ENCODE assay signal across 1 cellular context in the genomic region with DNA sequence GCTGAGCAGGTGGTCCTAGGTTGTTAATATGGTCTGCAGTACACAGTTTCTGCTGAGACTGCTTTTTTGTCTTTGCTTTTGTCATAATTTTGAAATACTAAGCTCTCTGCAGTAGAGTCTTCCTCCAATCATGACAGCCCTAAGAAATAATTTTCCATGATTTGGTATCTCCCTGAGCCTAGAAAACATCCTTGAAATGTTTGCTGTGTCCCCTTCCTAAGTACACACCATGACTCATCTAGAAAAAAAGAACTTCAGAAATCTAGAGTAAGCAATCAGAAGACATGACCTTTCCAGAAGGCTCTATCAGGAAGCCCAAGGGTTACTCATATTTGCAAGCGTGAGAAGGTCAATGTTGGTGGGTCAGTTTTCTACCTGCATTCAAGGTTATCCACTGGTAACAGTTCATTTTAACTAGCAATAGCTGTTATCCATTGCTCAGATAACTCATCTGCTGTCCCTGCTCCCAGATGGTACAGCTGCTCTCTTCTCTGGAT.
TF ChIP-seq lines count a peak whose summit lies in the region.

No MANE protein-coding gene starts in this region.

TF ChIP-seq in HepG2, 621 proteins besides CTCF, POLR2A, EP300 and RAD21 (continued from another document and continues in another):
- TF ChIP-seq, protein P1, sequence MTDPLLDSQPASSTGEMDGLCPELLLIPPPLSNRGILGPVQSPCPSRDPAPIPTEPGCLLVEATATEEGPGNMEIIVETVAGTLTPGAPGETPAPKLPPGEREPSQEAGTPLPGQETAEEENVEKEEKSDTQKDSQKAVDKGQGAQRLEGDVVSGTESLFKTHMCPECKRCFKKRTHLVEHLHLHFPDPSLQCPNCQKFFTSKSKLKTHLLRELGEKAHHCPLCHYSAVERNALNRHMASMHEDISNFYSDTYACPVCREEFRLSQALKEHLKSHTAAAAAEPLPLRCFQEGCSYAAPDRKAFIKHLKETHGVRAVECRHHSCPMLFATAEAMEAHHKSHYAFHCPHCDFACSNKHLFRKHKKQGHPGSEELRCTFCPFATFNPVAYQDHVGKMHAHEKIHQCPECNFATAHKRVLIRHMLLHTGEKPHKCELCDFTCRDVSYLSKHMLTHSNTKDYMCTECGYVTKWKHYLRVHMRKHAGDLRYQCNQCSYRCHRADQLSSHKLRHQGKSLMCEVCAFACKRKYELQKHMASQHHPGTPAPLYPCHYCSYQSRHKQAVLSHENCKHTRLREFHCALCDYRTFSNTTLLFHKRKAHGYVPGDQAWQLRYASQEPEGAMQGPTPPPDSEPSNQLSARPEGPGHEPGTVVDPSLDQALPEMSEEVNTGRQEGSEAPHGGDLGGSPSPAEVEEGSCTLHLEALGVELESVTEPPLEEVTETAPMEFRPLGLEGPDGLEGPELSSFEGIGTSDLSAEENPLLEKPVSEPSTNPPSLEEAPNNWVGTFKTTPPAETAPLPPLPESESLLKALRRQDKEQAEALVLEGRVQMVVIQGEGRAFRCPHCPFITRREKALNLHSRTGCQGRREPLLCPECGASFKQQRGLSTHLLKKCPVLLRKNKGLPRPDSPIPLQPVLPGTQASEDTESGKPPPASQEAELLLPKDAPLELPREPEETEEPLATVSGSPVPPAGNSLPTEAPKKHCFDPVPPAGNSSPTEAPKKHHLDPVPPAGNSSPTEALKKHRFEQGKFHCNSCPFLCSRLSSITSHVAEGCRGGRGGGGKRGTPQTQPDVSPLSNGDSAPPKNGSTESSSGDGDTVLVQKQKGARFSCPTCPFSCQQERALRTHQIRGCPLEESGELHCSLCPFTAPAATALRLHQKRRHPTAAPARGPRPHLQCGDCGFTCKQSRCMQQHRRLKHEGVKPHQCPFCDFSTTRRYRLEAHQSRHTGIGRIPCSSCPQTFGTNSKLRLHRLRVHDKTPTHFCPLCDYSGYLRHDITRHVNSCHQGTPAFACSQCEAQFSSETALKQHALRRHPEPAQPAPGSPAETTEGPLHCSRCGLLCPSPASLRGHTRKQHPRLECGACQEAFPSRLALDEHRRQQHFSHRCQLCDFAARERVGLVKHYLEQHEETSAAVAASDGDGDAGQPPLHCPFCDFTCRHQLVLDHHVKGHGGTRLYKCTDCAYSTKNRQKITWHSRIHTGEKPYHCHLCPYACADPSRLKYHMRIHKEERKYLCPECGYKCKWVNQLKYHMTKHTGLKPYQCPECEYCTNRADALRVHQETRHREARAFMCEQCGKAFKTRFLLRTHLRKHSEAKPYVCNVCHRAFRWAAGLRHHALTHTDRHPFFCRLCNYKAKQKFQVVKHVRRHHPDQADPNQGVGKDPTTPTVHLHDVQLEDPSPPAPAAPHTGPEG (CRISPR knock-in tag; IDR thresholded peaks at IDR 0.05): no peak
- no peak for TF ChIP-seq KDM3A (CRISPR knock-in tag; IDR thresholded peaks at IDR 0.05; ENCODE audit: low read depth)
- TF ChIP-seq ZNF652 (CRISPR knock-in tag; IDR thresholded peaks at IDR 0.05; ENCODE audit: borderline replicate concordance, low read depth): peak; percentile 56; the same call in 1 of the 2 replicates
- no peak for TF ChIP-seq ZNF34 (CRISPR knock-in tag; IDR thresholded peaks at IDR 0.05; ENCODE audit: borderline replicate concordance)
- TF ChIP-seq NR2F6 (IDR thresholded peaks at IDR 0.05): peak; percentile 92
- peak; percentile 88 for TF ChIP-seq NR2F6 (CRISPR knock-in tag; IDR thresholded peaks at IDR 0.05)
- no peak for TF ChIP-seq REPIN1 (CRISPR knock-in tag; IDR thresholded peaks at IDR 0.05; ENCODE audit: borderline replicate concordance, low read depth)
- no peak for TF ChIP-seq ZNF224 (CRISPR knock-in tag; IDR thresholded peaks at IDR 0.05)
- no peak for TF ChIP-seq THAP11 (CRISPR knock-in tag; IDR thresholded peaks at IDR 0.05)
- TF ChIP-seq ELF3 (CRISPR knock-in tag; IDR thresholded peaks at IDR 0.05): no peak
- TF ChIP-seq, protein P2, sequence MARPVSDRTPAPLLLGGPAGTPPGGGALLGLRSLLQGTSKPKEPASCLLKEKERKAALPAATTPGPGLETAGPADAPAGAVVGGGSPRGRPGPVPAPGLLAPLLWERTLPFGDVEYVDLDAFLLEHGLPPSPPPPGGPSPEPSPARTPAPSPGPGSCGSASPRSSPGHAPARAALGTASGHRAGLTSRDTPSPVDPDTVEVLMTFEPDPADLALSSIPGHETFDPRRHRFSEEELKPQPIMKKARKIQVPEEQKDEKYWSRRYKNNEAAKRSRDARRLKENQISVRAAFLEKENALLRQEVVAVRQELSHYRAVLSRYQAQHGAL (CRISPR knock-in tag; IDR thresholded peaks at IDR 0.05; ENCODE audit: not compliant biosample characterization): no peak
- TF ChIP-seq NFYB (CRISPR knock-in tag; IDR thresholded peaks at IDR 0.05): no peak
- peak; percentile 40; the same call in 1 of the 2 replicates for TF ChIP-seq HOXA3 (CRISPR knock-in tag; IDR thresholded peaks at IDR 0.05)
- peak; percentile 38; the same call in 1 of the 2 replicates for TF ChIP-seq ZNF605 (CRISPR knock-in tag; IDR thresholded peaks at IDR 0.05)
- TF ChIP-seq, protein P3, sequence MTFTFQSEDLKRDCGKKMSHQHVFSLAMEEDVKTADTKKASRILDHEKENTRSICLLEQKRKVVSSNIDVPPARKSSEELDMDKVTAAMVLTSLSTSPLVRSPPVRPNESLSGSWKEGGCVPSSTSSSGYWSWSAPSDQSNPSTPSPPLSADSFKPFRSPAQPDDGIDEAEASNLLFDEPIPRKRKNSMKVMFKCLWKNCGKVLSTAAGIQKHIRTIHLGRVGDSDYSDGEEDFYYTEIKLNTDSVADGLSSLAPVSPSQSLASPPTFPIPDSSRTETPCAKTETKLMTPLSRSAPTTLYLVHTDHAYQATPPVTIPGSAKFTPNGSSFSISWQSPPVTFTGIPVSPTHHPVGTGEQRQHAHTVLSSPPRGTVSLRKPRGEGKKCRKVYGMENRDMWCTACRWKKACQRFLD (CRISPR knock-in tag; IDR thresholded peaks at IDR 0.05; ENCODE audit: borderline replicate concordance): no peak
- no peak for TF ChIP-seq RAD51 (IDR thresholded peaks at IDR 0.05; ENCODE audit: borderline replicate concordance)
- TF ChIP-seq, protein P4, sequence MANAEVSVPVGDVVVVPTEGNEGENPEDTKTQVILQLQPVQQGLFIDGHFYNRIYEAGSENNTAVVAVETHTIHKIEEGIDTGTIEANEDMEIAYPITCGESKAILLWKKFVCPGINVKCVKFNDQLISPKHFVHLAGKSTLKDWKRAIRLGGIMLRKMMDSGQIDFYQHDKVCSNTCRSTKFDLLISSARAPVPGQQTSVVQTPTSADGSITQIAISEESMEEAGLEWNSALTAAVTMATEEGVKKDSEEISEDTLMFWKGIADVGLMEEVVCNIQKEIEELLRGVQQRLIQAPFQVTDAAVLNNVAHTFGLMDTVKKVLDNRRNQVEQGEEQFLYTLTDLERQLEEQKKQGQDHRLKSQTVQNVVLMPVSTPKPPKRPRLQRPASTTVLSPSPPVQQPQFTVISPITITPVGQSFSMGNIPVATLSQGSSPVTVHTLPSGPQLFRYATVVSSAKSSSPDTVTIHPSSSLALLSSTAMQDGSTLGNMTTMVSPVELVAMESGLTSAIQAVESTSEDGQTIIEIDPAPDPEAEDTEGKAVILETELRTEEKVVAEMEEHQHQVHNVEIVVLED (CRISPR knock-in tag; IDR thresholded peaks at IDR 0.05; ENCODE audit: borderline replicate concordance): no peak
- TF ChIP-seq TOE1 (CRISPR knock-in tag; IDR thresholded peaks at IDR 0.05): no peak
- TF ChIP-seq ZSCAN29 (CRISPR knock-in tag; conservative IDR thresholded peaks at IDR 0.05): no peak
- TF ChIP-seq ZNF75D (CRISPR knock-in tag; IDR thresholded peaks at IDR 0.05; ENCODE audit: borderline replicate concordance): no peak
- TF ChIP-seq NONO (IDR thresholded peaks at IDR 0.05): no peak
- TF ChIP-seq NONO (CRISPR knock-in tag; conservative IDR thresholded peaks at IDR 0.05): no peak
- no peak for TF ChIP-seq SIX1 (CRISPR knock-in tag; IDR thresholded peaks at IDR 0.05; ENCODE audit: borderline replicate concordance)
- no peak for TF ChIP-seq TBL1XR1 (IDR thresholded peaks at IDR 0.05; ENCODE audit: borderline replicate concordance, low read length, partially characterized antibody)
- TF ChIP-seq ZNF550 (CRISPR knock-in tag; IDR thresholded peaks at IDR 0.05; ENCODE audit: borderline replicate concordance): no peak
- TF ChIP-seq ZNF460 (CRISPR knock-in tag; IDR thresholded peaks at IDR 0.05; ENCODE audit: borderline replicate concordance): no peak
- no peak for TF ChIP-seq ZFP62 (CRISPR knock-in tag; IDR thresholded peaks at IDR 0.05)
- no peak for TF ChIP-seq ZNF766 (CRISPR knock-in tag; IDR thresholded peaks at IDR 0.05; ENCODE audit: borderline replicate concordance)
- no peak for TF ChIP-seq TCF7L2 (IDR thresholded peaks at IDR 0.05; ENCODE audit: low read depth, low read length)
- no peak for TF ChIP-seq ATF7 (IDR thresholded peaks at IDR 0.05)
- no peak for TF ChIP-seq ATF7 (CRISPR knock-in tag; IDR thresholded peaks at IDR 0.05)
- TF ChIP-seq HDAC1 (CRISPR knock-in tag; IDR thresholded peaks at IDR 0.05): peak; percentile 28; the same call in 1 of the 2 replicates
- no peak for TF ChIP-seq YEATS2 (CRISPR knock-in tag; IDR thresholded peaks at IDR 0.05; ENCODE audit: borderline replicate concordance)
- peak; percentile 89; the same call in 1 of the 2 replicates for TF ChIP-seq HMG20B (CRISPR knock-in tag; conservative IDR thresholded peaks at IDR 0.05)
- TF ChIP-seq MTA3 (CRISPR knock-in tag; IDR thresholded peaks at IDR 0.05): no peak
- TF ChIP-seq GPN1 (CRISPR knock-in tag; IDR thresholded peaks at IDR 0.05; ENCODE audit: borderline replicate concordance): no peak
- no peak for TF ChIP-seq HNRNPL (IDR thresholded peaks at IDR 0.05; ENCODE audit: low read depth, low read length)
- TF ChIP-seq KLF15 (CRISPR knock-in tag; IDR thresholded peaks at IDR 0.05; ENCODE audit: borderline replicate concordance): no peak; the same call in 1 of the 2 replicates
- no peak for TF ChIP-seq ZNF256 (CRISPR knock-in tag; conservative IDR thresholded peaks at IDR 0.05)
- TF ChIP-seq GTF3A (CRISPR knock-in tag; conservative IDR thresholded peaks at IDR 0.05): no peak
- TF ChIP-seq, protein P5, sequence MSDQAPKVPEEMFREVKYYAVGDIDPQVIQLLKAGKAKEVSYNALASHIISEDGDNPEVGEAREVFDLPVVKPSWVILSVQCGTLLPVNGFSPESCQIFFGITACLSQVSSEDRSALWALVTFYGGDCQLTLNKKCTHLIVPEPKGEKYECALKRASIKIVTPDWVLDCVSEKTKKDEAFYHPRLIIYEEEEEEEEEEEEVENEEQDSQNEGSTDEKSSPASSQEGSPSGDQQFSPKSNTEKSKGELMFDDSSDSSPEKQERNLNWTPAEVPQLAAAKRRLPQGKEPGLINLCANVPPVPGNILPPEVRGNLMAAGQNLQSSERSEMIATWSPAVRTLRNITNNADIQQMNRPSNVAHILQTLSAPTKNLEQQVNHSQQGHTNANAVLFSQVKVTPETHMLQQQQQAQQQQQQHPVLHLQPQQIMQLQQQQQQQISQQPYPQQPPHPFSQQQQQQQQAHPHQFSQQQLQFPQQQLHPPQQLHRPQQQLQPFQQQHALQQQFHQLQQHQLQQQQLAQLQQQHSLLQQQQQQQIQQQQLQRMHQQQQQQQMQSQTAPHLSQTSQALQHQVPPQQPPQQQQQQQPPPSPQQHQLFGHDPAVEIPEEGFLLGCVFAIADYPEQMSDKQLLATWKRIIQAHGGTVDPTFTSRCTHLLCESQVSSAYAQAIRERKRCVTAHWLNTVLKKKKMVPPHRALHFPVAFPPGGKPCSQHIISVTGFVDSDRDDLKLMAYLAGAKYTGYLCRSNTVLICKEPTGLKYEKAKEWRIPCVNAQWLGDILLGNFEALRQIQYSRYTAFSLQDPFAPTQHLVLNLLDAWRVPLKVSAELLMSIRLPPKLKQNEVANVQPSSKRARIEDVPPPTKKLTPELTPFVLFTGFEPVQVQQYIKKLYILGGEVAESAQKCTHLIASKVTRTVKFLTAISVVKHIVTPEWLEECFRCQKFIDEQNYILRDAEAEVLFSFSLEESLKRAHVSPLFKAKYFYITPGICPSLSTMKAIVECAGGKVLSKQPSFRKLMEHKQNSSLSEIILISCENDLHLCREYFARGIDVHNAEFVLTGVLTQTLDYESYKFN (CRISPR knock-in tag; conservative IDR thresholded peaks at IDR 0.05): peak; percentile 68
- TF ChIP-seq CEBPG (CRISPR knock-in tag; IDR thresholded peaks at IDR 0.05): no peak
- TF ChIP-seq, protein P6, sequence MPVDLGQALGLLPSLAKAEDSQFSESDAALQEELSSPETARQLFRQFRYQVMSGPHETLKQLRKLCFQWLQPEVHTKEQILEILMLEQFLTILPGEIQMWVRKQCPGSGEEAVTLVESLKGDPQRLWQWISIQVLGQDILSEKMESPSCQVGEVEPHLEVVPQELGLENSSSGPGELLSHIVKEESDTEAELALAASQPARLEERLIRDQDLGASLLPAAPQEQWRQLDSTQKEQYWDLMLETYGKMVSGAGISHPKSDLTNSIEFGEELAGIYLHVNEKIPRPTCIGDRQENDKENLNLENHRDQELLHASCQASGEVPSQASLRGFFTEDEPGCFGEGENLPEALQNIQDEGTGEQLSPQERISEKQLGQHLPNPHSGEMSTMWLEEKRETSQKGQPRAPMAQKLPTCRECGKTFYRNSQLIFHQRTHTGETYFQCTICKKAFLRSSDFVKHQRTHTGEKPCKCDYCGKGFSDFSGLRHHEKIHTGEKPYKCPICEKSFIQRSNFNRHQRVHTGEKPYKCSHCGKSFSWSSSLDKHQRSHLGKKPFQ (CRISPR knock-in tag; IDR thresholded peaks at IDR 0.05; ENCODE audit: insufficient replicate concordance): no peak
- no peak for TF ChIP-seq STAT5B (CRISPR knock-in tag; IDR thresholded peaks at IDR 0.05)
- no peak for TF ChIP-seq SMYD3 (CRISPR knock-in tag; IDR thresholded peaks at IDR 0.05)
- TF ChIP-seq ESRRA (CRISPR knock-in tag; IDR thresholded peaks at IDR 0.05; ENCODE audit: low read depth): 0 out of 2 replicates have a peak, but pooled peaks have one; percentile 45
- no peak for TF ChIP-seq POLR2G (IDR thresholded peaks at IDR 0.05; ENCODE audit: low read depth, low read length)
- TF ChIP-seq DNMT3B (CRISPR knock-in tag; conservative IDR thresholded peaks at IDR 0.05): 0 out of 2 replicates have a peak, but pooled peaks have one; percentile 70
- TF ChIP-seq, protein P7, sequence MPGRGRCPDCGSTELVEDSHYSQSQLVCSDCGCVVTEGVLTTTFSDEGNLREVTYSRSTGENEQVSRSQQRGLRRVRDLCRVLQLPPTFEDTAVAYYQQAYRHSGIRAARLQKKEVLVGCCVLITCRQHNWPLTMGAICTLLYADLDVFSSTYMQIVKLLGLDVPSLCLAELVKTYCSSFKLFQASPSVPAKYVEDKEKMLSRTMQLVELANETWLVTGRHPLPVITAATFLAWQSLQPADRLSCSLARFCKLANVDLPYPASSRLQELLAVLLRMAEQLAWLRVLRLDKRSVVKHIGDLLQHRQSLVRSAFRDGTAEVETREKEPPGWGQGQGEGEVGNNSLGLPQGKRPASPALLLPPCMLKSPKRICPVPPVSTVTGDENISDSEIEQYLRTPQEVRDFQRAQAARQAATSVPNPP (CRISPR knock-in tag; IDR thresholded peaks at IDR 0.05): no peak
- no peak for TF ChIP-seq ZNF629 (CRISPR knock-in tag; conservative IDR thresholded peaks at IDR 0.05)
- no peak for TF ChIP-seq ZNF562 (CRISPR knock-in tag; IDR thresholded peaks at IDR 0.05; ENCODE audit: borderline replicate concordance)
- no peak for TF ChIP-seq ETV6 (CRISPR knock-in tag; conservative IDR thresholded peaks at IDR 0.05)
- no peak for TF ChIP-seq ZNF776 (CRISPR knock-in tag; IDR thresholded peaks at IDR 0.05)
- TF ChIP-seq SNAPC2 (CRISPR knock-in tag; IDR thresholded peaks at IDR 0.05): no peak
